18 cellular contexts compared by ENCODE assay signal in the genomic region with DNA sequence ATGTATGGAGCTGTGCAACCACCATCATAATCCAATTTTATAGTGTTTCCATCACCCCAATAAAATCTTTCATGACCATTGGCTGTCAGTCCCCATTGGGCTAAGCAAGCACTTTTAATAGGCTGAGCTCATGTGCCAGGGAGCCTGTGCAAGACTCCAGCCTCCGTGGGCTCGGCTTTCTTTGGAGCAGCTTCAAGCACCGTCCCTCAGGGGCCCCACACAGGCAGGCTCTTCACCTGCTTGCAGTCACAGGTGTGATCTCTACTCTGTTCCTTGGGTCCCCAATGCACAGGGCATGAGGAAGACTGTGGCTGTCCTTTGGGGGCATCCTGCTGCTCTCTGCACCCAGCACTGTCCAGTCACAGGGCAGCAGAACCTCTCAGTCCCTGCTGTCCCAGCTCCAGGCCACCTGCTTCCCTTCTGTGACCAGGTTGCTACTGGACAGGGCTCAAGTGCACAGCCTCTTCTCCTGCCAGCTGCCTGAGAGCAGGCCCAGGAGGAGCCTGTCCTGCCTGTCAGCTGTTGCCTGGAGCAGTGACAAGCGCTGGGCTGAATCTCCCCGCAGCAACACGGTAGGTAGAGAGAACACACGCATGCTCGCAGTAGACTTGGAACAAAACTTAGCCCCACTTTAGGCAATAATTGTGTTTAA. TPM values are rescaled to one million over a fixed set of nuclear protein-coding genes. Genes with fewer than 3 reads are reported as not detected.
DNase-seq lines count a peak whose midpoint lies in the region; ATAC-seq and TF ChIP-seq lines count a peak whose summit lies in the region.
"Had no signal": no experiment of that assay in that cellular context is flagged by ENCODE, and none has a peak within 500 bp of the region (broad histone marks: within the 10 kb centered on the region; RNA-seq: fewer than 3 reads in every experiment).

No MANE protein-coding gene starts in this region.

- TF ChIP-seq CTCF in GM23338 (conservative IDR thresholded peaks at IDR 0.05; ENCODE audit: low read depth in 2 of 2) (no peak), gastroesophageal sphincter (IDR thresholded peaks at IDR 0.05) (no peak), osteocyte (IDR thresholded peaks at IDR 0.05) (no peak)
- no peak for TF ChIP-seq CTCF in activated CD8-positive, alpha-beta T cell treated with anti-CD3 and anti-CD28 coated beads for 36 hours (IDR thresholded peaks at IDR 0.05)

- H3K4me2 ChIP-seq in GM23338: no peak overlapping the region

- H3K9me3 ChIP-seq in gastroesophageal sphincter: no peaks in the 10 kb centered on the region

- POLR2A ChIA-PET in naive thymus-derived CD8-positive, alpha-beta T cell (lab: Charles Lee): no interaction called here
- POLR2A ChIA-PET in activated CD8-positive, alpha-beta T cell treated with anti-CD3 and anti-CD28 coated beads for 36 hours (lab: Charles Lee): no interaction called here

- no peak overlapping the region for H3K27ac ChIP-seq in GM23338 (ENCODE audit: low read depth)
- peak overlapping the region in 2 of 4 donors; percentile 3 for H3K27ac ChIP-seq in gastroesophageal sphincter
- H3K27ac ChIP-seq: SK-N-MC had no signal

- H3K27me3 ChIP-seq in GM23338 (ENCODE audit: insufficient read depth) (no peaks in the 10 kb centered on the region), gastroesophageal sphincter (no peaks in the 10 kb centered on the region)

- 41% methylated on average over 5 of the region's 8 CpGs; no CpG with 5 or more reads in 1 of the 2 donors for WGBS in gastroesophageal sphincter (ENCODE audit: low coverage in 1 of 2), 2 donors

- no peaks in the 10 kb centered on the region for H3K36me3 ChIP-seq in GM23338 (ENCODE audit: insufficient read depth)
- H3K36me3 ChIP-seq in gastroesophageal sphincter: no peaks in the 10 kb centered on the region

- no peaks in the 10 kb centered on the region; the same call in 1 of the 2 replicates for H3K4me1 ChIP-seq in GM23338 (ENCODE audit: insufficient read depth)
- peaks cover 0 to 33% (median 0%) of the 10 kb centered on the region in 3 donors for H3K4me1 ChIP-seq in gastroesophageal sphincter

- DNase-seq in GM23338 (ENCODE audit: low spot score) (no peak), NCI-H524 (lab: John Stamatoyannopoulos, UW) (peak; percentile 10 to 60), osteocyte (ENCODE audit: extremely low spot score, unreplicated experiment) (peak; percentile 78), NCI-H2171 (lab: John Stamatoyannopoulos, UW) (no peak)
- no peak for DNase-seq in naive thymus-derived CD8-positive, alpha-beta T cell
- DNase-seq in activated CD8-positive, alpha-beta T cell treated with anti-CD3 and anti-CD28 coated beads for 36 hours: no peak
- DNase-seq: activated CD4-positive, alpha-beta T cell treated with anti-CD3 and anti-CD28 coated beads, Interleukin-2, amount 10 ng/mL, durations not matched to agents 7 days and 5 days; activated naive CD8-positive, alpha-beta T cell treated with anti-CD3 and anti-CD28 coated beads, Interleukin-2, amount 50 U/mL, for 24 hours; activated T-cell treated with anti-CD3 and anti-CD28 coated beads, Interleukin-2, amount 50 U/mL, for 24 hours; COR-L47; effector memory CD4-positive, alpha-beta T cell; natural killer cell; NCI-H226 had no signal

- TF ChIP-seq POLR2A in gastroesophageal sphincter (IDR thresholded peaks at IDR 0.05): no peak

- peaks cover 25% of the 10 kb centered on the region for H3K4me1 Mint-ChIP-seq in GM23338
- H3K4me1 Mint-ChIP-seq in osteocyte (ENCODE audit: unreplicated experiment): no peaks in the 10 kb centered on the region
- peaks cover 0 to 11% (median 0%) of the 10 kb centered on the region in 4 donors for H3K4me1 Mint-ChIP-seq in naive thymus-derived CD8-positive, alpha-beta T cell
- H3K4me1 Mint-ChIP-seq in activated CD8-positive, alpha-beta T cell treated with anti-CD3 and anti-CD28 coated beads for 36 hours (ENCODE audit: low read depth): no peaks in the 10 kb centered on the region
- H3K4me1 Mint-ChIP-seq: activated CD4-positive, alpha-beta T cell treated with anti-CD3 and anti-CD28 coated beads, Interleukin-2, amount 10 ng/mL, durations not matched to agents 7 days and 5 days; activated naive CD8-positive, alpha-beta T cell treated with anti-CD3 and anti-CD28 coated beads, Interleukin-2, amount 50 U/mL, for 24 hours; natural killer cell had no signal

- H3K79me2 ChIP-seq in GM23338 (replicated peaks; ENCODE audit: insufficient read depth): no peaks in the 10 kb centered on the region

- H3K4me3 ChIP-seq in GM23338: no peak overlapping the region
- H3K4me3 ChIP-seq in gastroesophageal sphincter: no peak overlapping the region
- H3K4me3 ChIP-seq: SK-N-MC had no signal

- H2AFZ ChIP-seq in GM23338: no peak overlapping the region

- H3K4me3 Mint-ChIP-seq in GM23338: no peak overlapping the region
- no peak overlapping the region for H3K4me3 Mint-ChIP-seq in osteocyte (ENCODE audit: unreplicated experiment)
- no peak overlapping the region for H3K4me3 Mint-ChIP-seq in naive thymus-derived CD8-positive, alpha-beta T cell
- no peak overlapping the region for H3K4me3 Mint-ChIP-seq in activated CD8-positive, alpha-beta T cell treated with anti-CD3 and anti-CD28 coated beads for 36 hours
- H3K4me3 Mint-ChIP-seq: activated CD4-positive, alpha-beta T cell treated with anti-CD3 and anti-CD28 coated beads, Interleukin-2, amount 10 ng/mL, durations not matched to agents 7 days and 5 days; activated naive CD8-positive, alpha-beta T cell treated with anti-CD3 and anti-CD28 coated beads, Interleukin-2, amount 50 U/mL, for 24 hours; activated T-cell treated with anti-CD3 and anti-CD28 coated beads, Interleukin-2, amount 50 U/mL, for 24 hours; natural killer cell had no signal

- ATAC-seq in GM23338: peak; percentile 19; the same call in 2 of the 3 replicates
- peak; percentile 36 for ATAC-seq in gastroesophageal sphincter
- no peak for ATAC-seq in naive thymus-derived CD8-positive, alpha-beta T cell
- no peak for ATAC-seq in GM19035 (IDR thresholded peaks at IDR 0.05; ENCODE audit: unreplicated experiment)
- no peak for ATAC-seq in activated CD8-positive, alpha-beta T cell treated with anti-CD3 and anti-CD28 coated beads for 36 hours
- ATAC-seq: activated naive CD8-positive, alpha-beta T cell treated with anti-CD3 and anti-CD28 coated beads, Interleukin-2, amount 50 U/mL, for 24 hours; natural killer cell had no signal

- no peaks in the 10 kb centered on the region for H3K9me2 ChIP-seq in GM23338 (ENCODE audit: insufficient read depth)

- intact Hi-C loops in activated CD8-positive, alpha-beta T cell treated with anti-CD3 and anti-CD28 coated beads for 36 hours (cut with micrococcal nuclease): no loop called here

- H3K9me3 Mint-ChIP-seq in GM23338 (peaks cover 5% of the 10 kb centered on the region; the same call in 1 of the 3 replicates), osteocyte (ENCODE audit: unreplicated experiment) (no peaks in the 10 kb centered on the region)
- peaks cover 0 to 2% (median 0%) of the 10 kb centered on the region in 9 donors for H3K9me3 Mint-ChIP-seq in naive thymus-derived CD8-positive, alpha-beta T cell
- no peaks in the 10 kb centered on the region for H3K9me3 Mint-ChIP-seq in activated CD8-positive, alpha-beta T cell treated with anti-CD3 and anti-CD28 coated beads for 36 hours
- H3K9me3 Mint-ChIP-seq: activated CD4-positive, alpha-beta T cell treated with anti-CD3 and anti-CD28 coated beads, Interleukin-2, amount 10 ng/mL, durations not matched to agents 7 days and 5 days; activated naive CD8-positive, alpha-beta T cell treated with anti-CD3 and anti-CD28 coated beads, Interleukin-2, amount 50 U/mL, for 24 hours; activated T-cell treated with anti-CD3 and anti-CD28 coated beads, Interleukin-2, amount 50 U/mL, for 24 hours; natural killer cell had no signal

- no peak for TF ChIP-seq EP300 in gastroesophageal sphincter (IDR thresholded peaks at IDR 0.05)

- H3K27ac Mint-ChIP-seq in GM23338 (no peak overlapping the region), osteocyte (ENCODE audit: unreplicated experiment) (no peak overlapping the region)
- H3K27ac Mint-ChIP-seq in naive thymus-derived CD8-positive, alpha-beta T cell: peak overlapping the region in 1 of 10 donors; percentile 28
- H3K27ac Mint-ChIP-seq in activated CD8-positive, alpha-beta T cell treated with anti-CD3 and anti-CD28 coated beads for 36 hours: no peak overlapping the region
- H3K27ac Mint-ChIP-seq: activated CD4-positive, alpha-beta T cell treated with anti-CD3 and anti-CD28 coated beads, Interleukin-2, amount 10 ng/mL, durations not matched to agents 7 days and 5 days; activated naive CD8-positive, alpha-beta T cell treated with anti-CD3 and anti-CD28 coated beads, Interleukin-2, amount 50 U/mL, for 24 hours; activated T-cell treated with anti-CD3 and anti-CD28 coated beads, Interleukin-2, amount 50 U/mL, for 24 hours; natural killer cell had no signal

- no peaks in the 10 kb centered on the region for H3F3A ChIP-seq in GM23338 (replicated peaks; ENCODE audit: low read depth)

- no peaks in the 10 kb centered on the region for H3K36me3 Mint-ChIP-seq in GM23338 (ENCODE audit: low read depth)
- H3K36me3 Mint-ChIP-seq in osteocyte (ENCODE audit: unreplicated experiment): no peaks in the 10 kb centered on the region
- H3K36me3 Mint-ChIP-seq in naive thymus-derived CD8-positive, alpha-beta T cell: peaks cover 0 to 2% (median 0%) of the 10 kb centered on the region in 3 donors
- no peaks in the 10 kb centered on the region for H3K36me3 Mint-ChIP-seq in activated CD8-positive, alpha-beta T cell treated with anti-CD3 and anti-CD28 coated beads for 36 hours (ENCODE audit: low read depth)
- H3K36me3 Mint-ChIP-seq: natural killer cell had no signal

- CTCF ChIA-PET in activated CD8-positive, alpha-beta T cell treated with anti-CD3 and anti-CD28 coated beads for 36 hours (lab: Charles Lee): interaction anchor here (1.3 kb wide), 1 partner anchor 230 kb away, joined by 3 read pairs; no protein-coding TSS in a partner anchor

- peaks cover 8% of the 10 kb centered on the region for H3K27me3 Mint-ChIP-seq in GM23338 (ENCODE audit: insufficient read depth, low read depth, poor library complexity)
- H3K27me3 Mint-ChIP-seq in osteocyte (ENCODE audit: unreplicated experiment): peaks cover 22% of the 10 kb centered on the region
- peaks cover 0 to 7% (median 3%) of the 10 kb centered on the region in 5 donors for H3K27me3 Mint-ChIP-seq in naive thymus-derived CD8-positive, alpha-beta T cell
- H3K27me3 Mint-ChIP-seq in activated CD8-positive, alpha-beta T cell treated with anti-CD3 and anti-CD28 coated beads for 36 hours: no peaks in the 10 kb centered on the region
- H3K27me3 Mint-ChIP-seq: activated CD4-positive, alpha-beta T cell treated with anti-CD3 and anti-CD28 coated beads, Interleukin-2, amount 10 ng/mL, durations not matched to agents 7 days and 5 days had no signal

- no peaks in the 10 kb centered on the region for H4K20me1 ChIP-seq in GM23338 (replicated peaks; ENCODE audit: insufficient read depth)

RNA-seq across cellular contexts. Expression of gene TMEM131, which starts 40.7 kb away (rescaled TPM):
- 22.7 and 32.9 TPM in 2 replicates for total RNA-seq in GM23338 (2014; rRNA removed; shearing (Covaris generic))
- 9.2 and 9.9 TPM in 2 replicates for polyA plus RNA-seq in GM23338 (2016; fragmentation: Nextera tagmentation; extraction: Ambion mirVana)
- 10 to 100 TPM; 32.0 to 46.4 (median 33.9) TPM for total RNA-seq in gastroesophageal sphincter
- 35.6 and 36.4 TPM in 2 replicates for total RNA-seq in osteocyte
- 10 to 100 TPM; 51.6 to 61.4 TPM for total RNA-seq in naive thymus-derived CD8-positive, alpha-beta T cell
- 10 to 100 TPM; 11.4 to 18.1 (median 17.5) TPM for polyA plus RNA-seq in naive thymus-derived CD8-positive, alpha-beta T cell
- 10 to 100 TPM; 24.2 to 27.4 TPM for total RNA-seq in activated CD8-positive, alpha-beta T cell treated with anti-CD3 and anti-CD28 coated beads for 36 hours

RNA-seq across cellular contexts. Expression of gene VWA3B, which starts 50.5 kb away (rescaled TPM):
- total RNA-seq in GM23338 (2014; rRNA removed; shearing (Covaris generic)): not detected in 2 replicates
- polyA plus RNA-seq in GM23338 (2016; fragmentation: Nextera tagmentation; extraction: Ambion mirVana): not detected in 2 replicates
- not detected for total RNA-seq in gastroesophageal sphincter
- not detected in 2 replicates for total RNA-seq in osteocyte
- not detected for total RNA-seq in naive thymus-derived CD8-positive, alpha-beta T cell
- under 1 TPM in 1 of 3 donors, not detected in 2; 0.63 TPM for polyA plus RNA-seq in naive thymus-derived CD8-positive, alpha-beta T cell
- total RNA-seq in activated CD8-positive, alpha-beta T cell treated with anti-CD3 and anti-CD28 coated beads for 36 hours: not detected
- total RNA-seq: activated CD4-positive, alpha-beta T cell treated with anti-CD3 and anti-CD28 coated beads, Interleukin-2, amount 10 ng/mL, durations not matched to agents 7 days and 5 days; natural killer cell; renal cortical epithelial cell; subcutaneous adipose tissue had no signal

Comparison
In these comparisons a context has a peak if more than half of its experiments do, and no peak if none do; other contexts are left out.
1. ATAC-seq: peak in GM23338 (single experiment) and gastroesophageal sphincter (single experiment); none in naive thymus-derived CD8-positive, alpha-beta T cell (0 of 2), GM19035 (single experiment) and activated CD8-positive, alpha-beta T cell treated with anti-CD3 and anti-CD28 coated beads for 36 hours (single experiment).
2. DNase-seq: peak in NCI-H524 (2 of 2) and osteocyte (single experiment); none in GM23338 (single experiment), naive thymus-derived CD8-positive, alpha-beta T cell (0 of 10), NCI-H2171 (single experiment) and activated CD8-positive, alpha-beta T cell treated with anti-CD3 and anti-CD28 coated beads for 36 hours (single experiment).